Comparison of ENCODE assay signal across 24 cellular contexts in genomic region chr3:73363093-73363492, GRCh38.
DNase-seq lines count a peak whose midpoint lies in the region; ATAC-seq and TF ChIP-seq lines count a peak whose summit lies in the region.
"Had no signal": no experiment of that assay in that cellular context is flagged by ENCODE, and none has a peak within 500 bp of the region (broad histone marks: within the 10 kb centered on the region; RNA-seq: fewer than 3 reads in every experiment).

No MANE protein-coding gene starts in this region.

- peak overlapping the region; percentile 76 for H3K4me3 Mint-ChIP-seq in endothelial cell (ENCODE audit: unreplicated experiment)
- H3K4me3 Mint-ChIP-seq: B cell; CD14-positive monocyte; CD4-positive, alpha-beta memory T cell; CD4-positive, CD25-positive, alpha-beta regulatory T cell; CD8-positive, alpha-beta memory T cell had no signal

- TF ChIP-seq EP300 in sigmoid colon (IDR thresholded peaks at IDR 0.05): no peak

- H2BK12ac ChIP-seq in neuronal stem cell (ENCODE audit: low read length): no peak overlapping the region

- no CpG with 5 or more reads among the region's 3 CpGs for WGBS in neuronal stem cell (ENCODE audit: extremely low coverage in 2 of 2, insufficient read length in 2 of 2, insufficient replicate concordance in 1 of 2), 2 donors
- 88 to 96% methylated on average over 3 of the region's 3 CpGs for WGBS in sigmoid colon, 2 donors

- no peaks in the 10 kb centered on the region for H3K4me1 ChIP-seq in neuronal stem cell (ENCODE audit: control insufficient read depth in 2 of 2, insufficient read depth in 1 of 2, low read depth in 1 of 2, low read length in 2 of 2)
- H3K4me1 ChIP-seq in sigmoid colon: peaks cover 0 to 35% (median 21%) of the 10 kb centered on the region in 4 donors
- H3K4me1 ChIP-seq: A549; BLaER1 treated with 17β-estradiol and CSF1 and Interleukin-3, amounts not matched to agents 10 nM and 100 nM had no signal

- H3K9me3 ChIP-seq in neuronal stem cell (replicated peaks in 1 of 2; ENCODE audit: control insufficient read depth in 2 of 2, insufficient read depth in 1 of 2, low read depth in 1 of 2, low read length in 2 of 2): peaks cover 0 to 2% of the 10 kb centered on the region in 2 donors
- H3K9me3 ChIP-seq in sigmoid colon: no peaks in the 10 kb centered on the region

- no peak overlapping the region for H4K8ac ChIP-seq in neuronal stem cell (ENCODE audit: low read depth, low read length)

- H3K27ac Mint-ChIP-seq in endothelial cell (ENCODE audit: unreplicated experiment): peak overlapping the region; percentile 36
- H3K27ac Mint-ChIP-seq: B cell; CD14-positive monocyte; CD4-positive, alpha-beta memory T cell; CD8-positive, alpha-beta memory T cell had no signal

- DNase-seq in endothelial cell (ENCODE audit: low spot score): no peak
- no peak for DNase-seq in neuronal stem cell (ENCODE audit: low spot score)
- no peak for DNase-seq in sigmoid colon
- no peak for DNase-seq in C1 segment of cervical spinal cord (lab: John Stamatoyannopoulos, UW)
- DNase-seq: AML-193; CD4-positive, alpha-beta memory T cell; CD4-positive, CD25-positive, alpha-beta regulatory T cell; CD8-positive, alpha-beta memory T cell; COR-L47; DMS 273 treated with DMSO at 0.1 percent for 48 hours; DMS153; DMS53; DMS79; DND-41; EL; GDM1 had no signal

- no peak overlapping the region for H2BK15ac ChIP-seq in neuronal stem cell (ENCODE audit: low read length)

- ATAC-seq in GM19467 (IDR thresholded peaks at IDR 0.05; ENCODE audit: unreplicated experiment) (no peak), SK-N-SH treated with all-trans-retinoic acid at 6 μM for 48 hours (no peak)
- ATAC-seq: A549, GM12878 had no signal

- H4K91ac ChIP-seq in neuronal stem cell (ENCODE audit: low read depth, low read length, poor library complexity): no peak overlapping the region

- H3K4ac ChIP-seq in neuronal stem cell (ENCODE audit: low read length): no peak overlapping the region

- no peak overlapping the region for H2BK5ac ChIP-seq in neuronal stem cell (ENCODE audit: low read length)

- no peaks in the 10 kb centered on the region for H3K79me1 ChIP-seq in neuronal stem cell (ENCODE audit: low read depth, low read length)

- H3K9ac ChIP-seq in neuronal stem cell (ENCODE audit: low read depth, low read length, poor library complexity): no peak overlapping the region
- H3K9ac ChIP-seq: BLaER1 treated with 17β-estradiol and CSF1 and Interleukin-3, amounts not matched to agents 10 nM and 100 nM had no signal

- H3K23ac ChIP-seq in neuronal stem cell (ENCODE audit: low read depth, low read length, poor library complexity): no peak overlapping the region

- peak overlapping the region; percentile 68 for H3K18ac ChIP-seq in neuronal stem cell (ENCODE audit: low read length)

- H3K4me3 ChIP-seq in neuronal stem cell (ENCODE audit: low read length in 2 of 2) (no peak overlapping the region), sigmoid colon (no peak overlapping the region)
- H3K4me3 ChIP-seq: A549; BLaER1 treated with 17β-estradiol and CSF1 and Interleukin-3, amounts not matched to agents 10 nM and 100 nM; GM12878 had no signal

- no peak overlapping the region for H2AFZ ChIP-seq in neuronal stem cell (ENCODE audit: low read length)

- H3K27ac ChIP-seq in neuronal stem cell (replicated peaks; ENCODE audit: low read length): no peak overlapping the region
- peak overlapping the region in 3 of 4 donors; percentile 38 to 81 (median 81) for H3K27ac ChIP-seq in sigmoid colon
- H3K27ac ChIP-seq: 22Rv1; A549; BLaER1 treated with 17β-estradiol and CSF1 and Interleukin-3, amounts not matched to agents 10 nM and 100 nM had no signal

- no peak overlapping the region for H3K14ac ChIP-seq in neuronal stem cell (ENCODE audit: low read length)

- H2AK5ac ChIP-seq in neuronal stem cell (ENCODE audit: low read depth, low read length): no peak overlapping the region

- no peaks in the 10 kb centered on the region for H3K27me3 ChIP-seq in neuronal stem cell (ENCODE audit: control insufficient read depth in 3 of 3, insufficient read depth in 3 of 3, low read depth in 1 of 3, low read length in 3 of 3)
- no peaks in the 10 kb centered on the region for H3K27me3 ChIP-seq in sigmoid colon
- H3K27me3 ChIP-seq: BLaER1 treated with 17β-estradiol and CSF1 and Interleukin-3, amounts not matched to agents 10 nM and 100 nM had no signal

- no peaks in the 10 kb centered on the region for H3K9me3 Mint-ChIP-seq in endothelial cell (ENCODE audit: unreplicated experiment)

- H3K27me3 Mint-ChIP-seq in endothelial cell (ENCODE audit: unreplicated experiment): no peaks in the 10 kb centered on the region
- H3K27me3 Mint-ChIP-seq: B cell; CD4-positive, CD25-positive, alpha-beta regulatory T cell; CD8-positive, alpha-beta memory T cell had no signal

- no peak for TF ChIP-seq POLR2A in sigmoid colon (IDR thresholded peaks at IDR 0.05)

- H3K4me2 ChIP-seq in neuronal stem cell (ENCODE audit: insufficient read depth, low read length, poor library complexity, severe bottlenecking): no peak overlapping the region
- H3K4me2 ChIP-seq: A549; BLaER1 treated with 17β-estradiol and CSF1 and Interleukin-3, amounts not matched to agents 10 nM and 100 nM had no signal

- intact Hi-C loops in sigmoid colon (cut with DNase I): loop anchor here (5.0 to 10.0 kb wide), 2 partner anchors 41 to 142 kb away; no protein-coding TSS in a partner anchor

- H3K4me1 Mint-ChIP-seq in endothelial cell (ENCODE audit: unreplicated experiment): no peaks in the 10 kb centered on the region
- H3K4me1 Mint-ChIP-seq: B cell; CD14-positive monocyte; CD4-positive, alpha-beta memory T cell; CD4-positive, CD25-positive, alpha-beta regulatory T cell; CD8-positive, alpha-beta memory T cell had no signal

- no peaks in the 10 kb centered on the region for H3K36me3 ChIP-seq in neuronal stem cell (replicated peaks in 1 of 2; ENCODE audit: control insufficient read depth in 2 of 2, insufficient read depth in 2 of 2, low read length in 2 of 2)
- no peaks in the 10 kb centered on the region for H3K36me3 ChIP-seq in sigmoid colon
- H3K36me3 ChIP-seq: BLaER1 treated with 17β-estradiol and CSF1 and Interleukin-3, amounts not matched to agents 10 nM and 100 nM had no signal

- H3K36me3 Mint-ChIP-seq in endothelial cell (ENCODE audit: low read depth, unreplicated experiment): peaks cover 3% of the 10 kb centered on the region
- H3K36me3 Mint-ChIP-seq: CD14-positive monocyte; CD4-positive, alpha-beta memory T cell; CD4-positive, CD25-positive, alpha-beta regulatory T cell; CD8-positive, alpha-beta memory T cell had no signal

- TF ChIP-seq CTCF in endothelial cell (IDR thresholded peaks at IDR 0.05; ENCODE audit: unreplicated experiment) (no peak), sigmoid colon (IDR thresholded peaks at IDR 0.05) (no peak)

- no peak overlapping the region for H2BK120ac ChIP-seq in neuronal stem cell (ENCODE audit: low read depth, low read length)

TF ChIP-seq in SK-N-SH treated with all-trans-retinoic acid at 6 μM for 48 hours, 23 proteins besides CTCF, POLR2A, EP300 and RAD21 (continues in another document):
- TF ChIP-seq ZNF70 (CRISPR knock-in tag; IDR thresholded peaks at IDR 0.05) (no peak), ZC3H10 (CRISPR knock-in tag; IDR thresholded peaks at IDR 0.05) (no peak), POU6F1 (CRISPR knock-in tag; IDR thresholded peaks at IDR 0.05; ENCODE audit: borderline replicate concordance, low read depth) (no peak), BACH2 (CRISPR knock-in tag; IDR thresholded peaks at IDR 0.05; ENCODE audit: borderline replicate concordance) (no peak), PPARA (CRISPR knock-in tag; IDR thresholded peaks at IDR 0.05; ENCODE audit: borderline replicate concordance) (no peak), ZNF565 (CRISPR knock-in tag; conservative IDR thresholded peaks at IDR 0.05; ENCODE audit: low read depth) (no peak), GLIS3 (CRISPR knock-in tag; IDR thresholded peaks at IDR 0.05) (no peak), SNAI2 (CRISPR knock-in tag; IDR thresholded peaks at IDR 0.05) (no peak), TCF4 (CRISPR knock-in tag; IDR thresholded peaks at IDR 0.05; ENCODE audit: borderline replicate concordance) (no peak), ISL1 (CRISPR knock-in tag; IDR thresholded peaks at IDR 0.05) (no peak), ESRRG (CRISPR knock-in tag; IDR thresholded peaks at IDR 0.05) (no peak), TOX (CRISPR knock-in tag; IDR thresholded peaks at IDR 0.05; ENCODE audit: borderline replicate concordance) (no peak), ZNF8 (CRISPR knock-in tag; IDR thresholded peaks at IDR 0.05) (no peak), CSRNP3 (CRISPR knock-in tag; IDR thresholded peaks at IDR 0.05) (no peak), OSR1 (CRISPR knock-in tag; IDR thresholded peaks at IDR 0.05) (no peak), ZFP3 (CRISPR knock-in tag; IDR thresholded peaks at IDR 0.05) (no peak), ARNTL (CRISPR knock-in tag; IDR thresholded peaks at IDR 0.05; ENCODE audit: borderline replicate concordance, low read depth) (no peak), CSDC2 (CRISPR knock-in tag; IDR thresholded peaks at IDR 0.05) (no peak), RARB (CRISPR knock-in tag; IDR thresholded peaks at IDR 0.05) (no peak)
